Comparison of ENCODE assay signal across 25 cellular contexts in the genomic region with DNA sequence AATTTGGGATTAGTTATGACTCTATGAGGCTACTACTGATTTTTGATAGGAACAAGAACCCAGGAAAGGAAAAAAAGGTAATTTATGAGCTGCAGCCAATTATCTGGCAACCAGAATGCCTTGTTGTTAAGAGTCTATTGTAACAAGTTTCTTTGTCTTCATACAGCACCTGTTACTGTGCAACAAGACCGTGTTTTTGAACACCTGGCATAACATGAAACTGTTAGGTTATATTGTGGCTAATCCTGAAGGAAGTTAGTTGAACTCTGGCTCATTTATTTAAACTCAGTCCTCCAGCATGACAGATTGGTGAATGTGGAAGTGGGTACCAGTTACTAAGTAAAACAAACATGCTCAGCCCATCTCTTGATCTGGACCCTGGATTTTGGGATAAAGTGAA. TPM values are rescaled to one million over a fixed set of nuclear protein-coding genes. Genes with fewer than 3 reads are reported as not detected.
DNase-seq lines count a peak whose midpoint lies in the region; ATAC-seq, FAIRE-seq and TF ChIP-seq lines count a peak whose summit lies in the region.
"Had no signal": no experiment of that assay in that cellular context is flagged by ENCODE, and none has a peak within 500 bp of the region (broad histone marks: within the 10 kb centered on the region; RNA-seq: fewer than 3 reads in every experiment).

No MANE protein-coding gene starts in this region.

- H3K9me2 ChIP-seq in PC-9 (ENCODE audit: insufficient read depth): no peaks in the 10 kb centered on the region

- POLR2A ChIA-PET in PC-9 (lab: Charles Lee; ENCODE audit: unreplicated experiment): no interaction called here

- intact Hi-C loops in PC-9 (cut with micrococcal nuclease; ENCODE audit: unreplicated experiment): no loop called here

- no peaks in the 10 kb centered on the region for H3F3A ChIP-seq in PC-9 (ENCODE audit: insufficient read depth, low read depth)

- H2AFZ ChIP-seq in PC-9: no peak overlapping the region

- CTCF ChIA-PET in PC-9 (lab: Charles Lee): no interaction called here

- H3K27me3 ChIP-seq in bronchial epithelial cell (ENCODE audit: control insufficient read depth, insufficient read depth, low read length): no peaks in the 10 kb centered on the region
- no peaks in the 10 kb centered on the region for H3K27me3 ChIP-seq in PC-9 (ENCODE audit: insufficient read depth, low read depth)
- H3K27me3 ChIP-seq: dorsolateral prefrontal cortex, right atrium auricular region, stomach, tibial nerve had no signal

- H3K4me2 ChIP-seq in PC-9: no peak overlapping the region

- H3K4me3 ChIP-seq in bronchial epithelial cell (ENCODE audit: low read depth, low read length) (no peak overlapping the region), PC-9 (no peak overlapping the region)
- H3K4me3 ChIP-seq: dorsolateral prefrontal cortex, right atrium auricular region, stomach, tibial nerve had no signal

- H3K79me2 ChIP-seq in PC-9 (ENCODE audit: low read depth): peaks cover 44% of the 10 kb centered on the region

- ATAC-seq in HG02678 (IDR thresholded peaks at IDR 0.05; ENCODE audit: unreplicated experiment): peak; percentile 56
- ATAC-seq in HG03175 (IDR thresholded peaks at IDR 0.05; ENCODE audit: unreplicated experiment): no peak
- ATAC-seq: natural killer cell had no signal

- 0 out of 2 replicates have a peak, but pooled peaks cover 4% of the 10 kb centered on the region for H4K20me1 ChIP-seq in PC-9 (ENCODE audit: insufficient read depth)

- BruUV-seq in PC-9 (replicated peaks; lab: Mats Ljungman, UMichigan): no TSS peak

- FAIRE-seq in GM12891 (lab: Jason Lieb, UNC) (peak; percentile 5), bronchial epithelial cell (lab: Jason Lieb, UNC) (peak; percentile 75)
- FAIRE-seq: TTC549 had no signal

- no peak for DNase-seq in GM12891 (ENCODE audit: insufficient read length, low spot score)
- DNase-seq in NCI-H2107 treated with DMSO at 0.1 percent for 48 hours (lab: John Stamatoyannopoulos, UW; ENCODE audit: unreplicated experiment): peak; percentile 90
- no peak for DNase-seq in bronchial epithelial cell (ENCODE audit: low read depth)
- no peak for DNase-seq in stimulated activated CD4-positive, alpha-beta T cell treated with anti-CD3 and anti-CD28 coated beads, Interleukin-4, amount 100 ng/mL, for 24 hours
- no peak for DNase-seq in putamen (ENCODE audit: low spot score)
- no peak for DNase-seq in PC-9
- DNase-seq: activated CD4-positive, alpha-beta T cell treated with anti-CD3 and anti-CD28 coated beads, Interleukin-2, amount 10 ng/mL, durations not matched to agents 24 days and 14 days; anterior cingulate cortex; caudate nucleus; DMS 273 treated with DMSO at 0.1 percent for 48 hours; dorsolateral prefrontal cortex; GDM1; glutamatergic neuron; mesendoderm; natural killer cell; NCI-H1694 treated with DMSO at 0.1 percent for 48 hours; NCI-H82; SIG-M5; stomach; T-helper 1 cell had no signal

- peaks cover 5% of the 10 kb centered on the region; the same call in 1 of the 2 replicates for H3K9me3 ChIP-seq in PC-9 (ENCODE audit: insufficient read depth, low read depth)
- H3K9me3 ChIP-seq: right atrium auricular region had no signal

- H3K36me3 ChIP-seq in bronchial epithelial cell (ENCODE audit: control insufficient read depth, insufficient read depth, low read length): no peaks in the 10 kb centered on the region
- H3K36me3 ChIP-seq in PC-9 (ENCODE audit: low read depth): 0 out of 2 replicates have a peak, but pooled peaks cover 11% of the 10 kb centered on the region
- H3K36me3 ChIP-seq: right atrium auricular region, stomach had no signal

- TF ChIP-seq CTCF in bronchial epithelial cell (IDR thresholded peaks at IDR 0.05; ENCODE audit: insufficient read depth, low read length, severe bottlenecking): no peak
- no peak for TF ChIP-seq CTCF in PC-9 (conservative IDR thresholded peaks at IDR 0.05)

- no peak overlapping the region for H3K27ac ChIP-seq in PC-9
- H3K27ac ChIP-seq: dorsolateral prefrontal cortex, right atrium auricular region, stomach, tibial nerve had no signal

- no peak for TF ChIP-seq POLR2A in GM12891 (IDR thresholded peaks at IDR 0.05; ENCODE audit: low read depth, low read length)

- no peaks in the 10 kb centered on the region for H3K4me1 ChIP-seq in PC-9 (replicated peaks; ENCODE audit: insufficient read depth)

TF ChIP-seq in GM12891, 5 proteins besides CTCF, POLR2A, EP300 and RAD21:
- TF ChIP-seq POU2F2 (IDR thresholded peaks at IDR 0.05; ENCODE audit: low read depth, low read length) (no peak), POLR2AphosphoS5 (IDR thresholded peaks at IDR 0.05; ENCODE audit: low read depth, low read length) (no peak), SPI1 (IDR thresholded peaks at IDR 0.05; ENCODE audit: low read depth, low read length) (0 out of 2 replicates have a peak, but pooled peaks have one; percentile 25), TAF1 (IDR thresholded peaks at IDR 0.05; ENCODE audit: low read depth, low read length) (no peak), PAX5 (IDR thresholded peaks at IDR 0.05; ENCODE audit: insufficient read depth, low read length, severe bottlenecking) (no peak)

RNA-seq across cellular contexts. Expression of gene RALA, which starts 33.0 kb away (rescaled TPM):
- polyA plus RNA-seq in GM12891 (2012; ENCODE audit: low read depth, missing spikeins): 16.3 TPM
- 15.3 and 22.4 TPM in 2 replicates for total RNA-seq in bronchial epithelial cell
- 34.3 and 36.8 TPM in 2 replicates for total RNA-seq in PC-9 (2021)
